Comparison of ENCODE assay signal across 12 cellular contexts in the genomic region with DNA sequence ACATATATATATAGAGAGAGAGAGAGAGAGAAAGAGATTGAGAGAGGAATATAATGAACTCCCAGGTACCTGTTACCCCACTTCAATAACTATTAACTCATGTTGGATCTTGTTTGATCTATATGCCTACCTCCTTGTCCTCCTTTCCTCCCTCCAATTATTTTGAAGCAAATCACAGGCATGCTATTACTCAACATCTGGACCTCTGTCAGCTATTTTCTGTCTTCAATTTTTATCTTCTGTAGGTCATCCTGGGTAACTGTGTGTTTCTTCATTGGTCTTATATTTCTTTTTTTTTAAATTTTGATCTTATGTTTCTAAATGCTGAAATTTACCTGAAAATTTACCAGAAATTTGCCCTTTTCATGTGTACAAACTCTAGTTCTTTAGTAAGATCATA.
"Had no signal": no experiment of that assay in that cellular context is flagged by ENCODE, and none has a peak within 500 bp of the region (broad histone marks: within the 10 kb centered on the region; RNA-seq: fewer than 3 reads in every experiment).

No MANE protein-coding gene starts in this region.

- H3K27ac Mint-ChIP-seq: activated T-helper 1 cell treated with anti-CD3 and anti-CD28 coated beads, Interleukin-12 subunit alpha, Interleukin-12 subunit beta, Interleukin-2, Interleukin-4 antibody, amounts not matched to agents 30 ng/mL and 10 ng/mL and 1 ng/mL, durations not matched to agents 14 hours and 24 hours and 36 hours had no signal

- H3K27ac ChIP-seq: dorsolateral prefrontal cortex, pancreas had no signal

- H3K27me3 ChIP-seq: cardiac muscle cell, dorsolateral prefrontal cortex, pancreas, stomach had no signal

- ATAC-seq: activated CD4-positive, CD25-positive, alpha-beta regulatory T cell treated with anti-CD3 and anti-CD28 coated beads, Interleukin-2, amount 50 U/mL, for 24 hours; pancreas; sciatic nerve had no signal

- DNase-seq: activated CD4-positive, alpha-beta T cell treated with anti-CD3 and anti-CD28 coated beads, Interleukin-2, amount 50 U/mL, for 1 hour; activated naive CD4-positive, alpha-beta T cell; dorsolateral prefrontal cortex; foreskin melanocyte; left cardiac atrium; pancreas; stomach had no signal

- H3K9me3 ChIP-seq: pancreas, stomach had no signal

- H3K4me3 ChIP-seq: cardiac muscle cell, dorsolateral prefrontal cortex, lung, pancreas, stomach had no signal

- H3K9me3 Mint-ChIP-seq: activated T-helper 1 cell treated with anti-CD3 and anti-CD28 coated beads, Interleukin-12 subunit alpha, Interleukin-12 subunit beta, Interleukin-2, Interleukin-4 antibody, amounts not matched to agents 30 ng/mL and 10 ng/mL and 1 ng/mL, durations not matched to agents 14 hours and 24 hours and 36 hours had no signal

- H3K36me3 ChIP-seq: cardiac muscle cell, pancreas had no signal

- H3K4me3 Mint-ChIP-seq: activated T-helper 1 cell treated with anti-CD3 and anti-CD28 coated beads, Interleukin-12 subunit alpha, Interleukin-12 subunit beta, Interleukin-2, Interleukin-4 antibody, amounts not matched to agents 30 ng/mL and 10 ng/mL and 1 ng/mL, durations not matched to agents 14 hours and 24 hours and 36 hours had no signal
